ENCODE assay signal across 8 cellular contexts in the genomic region with DNA sequence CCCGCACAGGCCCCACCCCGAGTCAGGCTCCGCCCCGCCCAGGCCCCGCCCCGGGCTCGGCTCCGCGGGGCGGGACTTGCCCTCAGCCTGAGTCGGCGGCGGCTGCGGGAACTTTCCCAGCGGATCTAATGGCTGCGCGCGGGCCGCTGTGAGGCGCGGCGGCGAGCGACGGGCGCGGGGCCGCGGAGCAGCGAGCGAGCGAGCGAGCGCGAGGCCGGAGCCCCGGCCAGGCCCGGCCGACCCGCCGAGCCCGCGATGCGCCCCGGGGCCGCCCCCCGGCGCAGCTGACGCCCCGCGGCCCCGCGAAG. TPM values are rescaled to one million over a fixed set of nuclear protein-coding genes. Genes with fewer than 3 reads are reported as not detected.
DNase-seq lines count a peak whose midpoint lies in the region; ATAC-seq and TF ChIP-seq lines count a peak whose summit lies in the region.

A gene with protein sequence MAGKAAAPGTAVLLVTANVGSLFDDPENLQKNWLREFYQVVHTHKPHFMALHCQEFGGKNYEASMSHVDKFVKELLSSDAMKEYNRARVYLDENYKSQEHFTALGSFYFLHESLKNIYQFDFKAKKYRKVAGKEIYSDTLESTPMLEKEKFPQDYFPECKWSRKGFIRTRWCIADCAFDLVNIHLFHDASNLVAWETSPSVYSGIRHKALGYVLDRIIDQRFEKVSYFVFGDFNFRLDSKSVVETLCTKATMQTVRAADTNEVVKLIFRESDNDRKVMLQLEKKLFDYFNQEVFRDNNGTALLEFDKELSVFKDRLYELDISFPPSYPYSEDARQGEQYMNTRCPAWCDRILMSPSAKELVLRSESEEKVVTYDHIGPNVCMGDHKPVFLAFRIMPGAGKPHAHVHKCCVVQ (plus strand): TSS at position 75 of the 308 bp plus-strand sequence. CDS start 310 bp downstream, outside the sequence.

- H3K27me3 Mint-ChIP-seq in neural crest cell (ENCODE audit: low read depth) = no peaks in the 10 kb centered on the region

- no peaks in the 10 kb centered on the region for H4K20me1 ChIP-seq in PC-9 (ENCODE audit: insufficient read depth)

- peaks cover 4% of the 10 kb centered on the region for H3K36me3 Mint-ChIP-seq in neural crest cell (ENCODE audit: low read depth)

- intact Hi-C loops in PC-9 (cut with micrococcal nuclease; ENCODE audit: unreplicated experiment) = loop anchor here (1.0 to 5.0 kb wide), 4 partner anchors 35 to 130 kb away; no protein-coding TSS in a partner anchor

- H3K27ac ChIP-seq in PC-9 = no peak within 1 kb of the TSS

- peak within 1 kb of the TSS; percentile 81 for H3K9ac ChIP-seq in ES-I3 (ENCODE audit: low read depth, low read length)

- no peaks in the 10 kb centered on the region for H3K9me3 Mint-ChIP-seq in neural crest cell

- TF ChIP-seq CTCF in PC-9 (conservative IDR thresholded peaks at IDR 0.05) (no peak), epithelial cell of proximal tubule (conservative IDR thresholded peaks at IDR 0.05; ENCODE audit: low read depth, low read length) (no peak), neural crest cell (conservative IDR thresholded peaks at IDR 0.05) (no peak)

- H3K9me3 ChIP-seq in ES-I3 (ENCODE audit: control insufficient read depth, insufficient read depth, low read length) = no peaks in the 10 kb centered on the region
- no peaks in the 10 kb centered on the region for H3K9me3 ChIP-seq in PC-9 (ENCODE audit: insufficient read depth, low read depth)

- POLR2A ChIA-PET in PC-9 (lab: Charles Lee; ENCODE audit: unreplicated experiment) = no interaction called here

- CTCF ChIA-PET in PC-9 (lab: Charles Lee) = no interaction called here

- no peak for DNase-seq in PC-9
- DNase-seq in epithelial cell of proximal tubule (ENCODE audit: low read depth) = no peak
- no peak for DNase-seq in neural crest cell (ENCODE audit: low read depth, low spot score)
- no peak for DNase-seq in NCI-H2171 treated with DMSO at 0.1 percent for 48 hours (lab: John Stamatoyannopoulos, UW)
- no peak for DNase-seq in AML-193 (lab: John Stamatoyannopoulos, UW)
- DNase-seq in DMS53 treated with DMSO at 0.1 percent for 48 hours (lab: John Stamatoyannopoulos, UW; ENCODE audit: unreplicated experiment) = no peak

- no peak for ATAC-seq in GM18502 (IDR thresholded peaks at IDR 0.05; ENCODE audit: poor library complexity, unreplicated experiment)

- H3K27ac Mint-ChIP-seq in neural crest cell (ENCODE audit: unreplicated experiment) = peak within 1 kb of the TSS; percentile 91

- H3F3A ChIP-seq in PC-9 (ENCODE audit: insufficient read depth, low read depth) = peaks cover 11% of the 10 kb centered on the region

- peaks cover 20% of the 10 kb centered on the region for H3K79me2 ChIP-seq in PC-9 (ENCODE audit: low read depth)

- BruUV-seq in PC-9 (replicated peaks; lab: Mats Ljungman, UMichigan) = no TSS peak

- H2AFZ ChIP-seq in PC-9 = peak within 1 kb of the TSS; percentile 71; the same call in 1 of the 2 replicates

- no peaks in the 10 kb centered on the region for H3K27me3 ChIP-seq in PC-9 (ENCODE audit: insufficient read depth, low read depth)

- H3K9me2 ChIP-seq in PC-9 (ENCODE audit: insufficient read depth) = no peaks in the 10 kb centered on the region

- H3K4me2 ChIP-seq in PC-9 = peak within 1 kb of the TSS; percentile 97

- H3K4me3 ChIP-seq in PC-9 (peak within 1 kb of the TSS; percentile 72), epithelial cell of proximal tubule (ENCODE audit: low read depth, low read length) (peak within 1 kb of the TSS; percentile 77)

- H3K4me3 Mint-ChIP-seq in neural crest cell = peak within 1 kb of the TSS; percentile 93

- no peaks in the 10 kb centered on the region for H3K36me3 ChIP-seq in ES-I3 (ENCODE audit: insufficient read depth, low read length)
- no peaks in the 10 kb centered on the region for H3K36me3 ChIP-seq in PC-9 (ENCODE audit: low read depth)

- H3K4me1 ChIP-seq in ES-I3 (ENCODE audit: insufficient read depth, low read length) (peaks cover 23% of the 10 kb centered on the region), PC-9 (replicated peaks; ENCODE audit: insufficient read depth) (peaks cover 35% of the 10 kb centered on the region)

- H3K4me1 Mint-ChIP-seq in neural crest cell = peaks cover 56% of the 10 kb centered on the region

RNA-seq across cellular contexts. Expression of the gene that starts here (rescaled TPM):
- total RNA-seq in PC-9 (2021) (18.4 and 18.8 TPM in 2 replicates), epithelial cell of proximal tubule (30.4 and 40.8 TPM in 2 replicates), neural crest cell (34.8 and 35.4 TPM in 2 replicates)
